9 cellular contexts compared by ENCODE assay signal in the genomic region with DNA sequence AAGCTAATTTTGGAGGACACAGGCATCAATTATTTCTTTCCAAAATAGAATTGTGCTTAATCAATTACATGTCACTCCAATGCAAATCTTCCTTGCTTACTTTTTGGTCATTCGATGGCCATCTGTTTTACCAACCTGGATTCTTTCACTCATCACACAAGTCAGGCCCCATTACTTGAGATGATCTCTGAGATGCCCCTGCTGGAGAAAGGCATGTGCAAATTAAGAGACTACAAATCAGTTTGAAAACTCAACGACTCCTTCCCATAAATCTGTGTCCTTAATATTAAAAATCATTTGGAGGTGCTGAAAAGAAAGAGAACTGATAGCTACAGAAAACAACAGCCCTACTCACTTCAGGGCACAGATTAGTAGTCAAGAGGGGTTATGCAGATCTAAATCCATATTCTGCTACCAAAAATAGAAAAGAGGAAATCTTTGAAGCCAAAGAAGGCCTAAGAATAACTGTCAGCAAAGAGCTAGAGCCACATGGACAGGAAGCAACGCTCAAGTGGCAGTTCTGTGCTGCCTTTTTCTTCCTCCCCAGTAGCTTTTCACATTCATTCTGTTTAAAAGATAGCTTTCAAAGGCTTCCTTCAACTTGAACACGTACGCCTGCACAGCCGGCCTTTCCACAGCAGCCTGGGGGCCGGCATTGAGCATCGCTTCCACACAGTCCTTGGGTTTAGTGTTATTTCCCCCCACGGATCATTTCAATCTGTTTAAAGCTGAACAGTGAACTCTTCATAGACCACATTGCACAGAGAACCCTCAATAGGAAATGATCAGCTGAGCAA.
A peak's percentile ranks its signal among the peaks of the same experiment; 100 is the strongest.
DNase-seq lines count a peak whose midpoint lies in the region; ATAC-seq and TF ChIP-seq lines count a peak whose summit lies in the region.
"Had no signal": no experiment of that assay in that cellular context is flagged by ENCODE, and none has a peak within 500 bp of the region (broad histone marks: within the 10 kb centered on the region; RNA-seq: fewer than 3 reads in every experiment).

No MANE protein-coding gene starts in this region.

- DNase-seq in CD8-positive, alpha-beta memory T cell, result peak in 1 of 5 donors; percentile 23
- DNase-seq in MV-4-11 (lab: John Stamatoyannopoulos, UW) (peak; percentile 97), mucosa of descending colon (peak in 1 of 3 donors; percentile 3), NCI-H2029 (lab: John Stamatoyannopoulos, UW) (no peak), ovary (no peak), middle frontal gyrus (ENCODE audit: extremely low spot score, low spot score) (no peak)
- DNase-seq: NCI-H1417 treated with DMSO at 0.1 percent for 48 hours had no signal

- peaks cover 27 to 46% (median 34%) of the 10 kb centered on the region in 3 donors for H3K4me1 Mint-ChIP-seq in CD8-positive, alpha-beta memory T cell
- peaks cover 36% of the 10 kb centered on the region for H3K4me1 Mint-ChIP-seq in activated T-helper 17 cell treated with anti-CD3 and anti-CD28 coated beads, Interleukin-2, amount 50 U/mL, for 72 hours

- POLR2A ChIA-PET in CD8-positive, alpha-beta memory T cell (lab: Charles Lee), result no interaction called here

- TF ChIP-seq CTCF in mucosa of descending colon (IDR thresholded peaks at IDR 0.05), result no peak
- no peak for TF ChIP-seq CTCF in ovary (IDR thresholded peaks at IDR 0.05)

- no peak overlapping the region for H3K27ac ChIP-seq in CD8-positive, alpha-beta memory T cell (ENCODE audit: low read depth, low read length)
- H3K27ac ChIP-seq in ovary, result no peak overlapping the region

- H3K27ac Mint-ChIP-seq in CD8-positive, alpha-beta memory T cell, result peak overlapping the region; percentile 8 to 87 (median 66)
- H3K27ac Mint-ChIP-seq in activated T-helper 17 cell treated with anti-CD3 and anti-CD28 coated beads, Interleukin-2, amount 50 U/mL, for 72 hours, result peak overlapping the region; percentile 79

- H3K36me3 Mint-ChIP-seq in CD8-positive, alpha-beta memory T cell, result no peaks in the 10 kb centered on the region
- H3K36me3 Mint-ChIP-seq in activated T-helper 17 cell treated with anti-CD3 and anti-CD28 coated beads, Interleukin-2, amount 50 U/mL, for 72 hours (ENCODE audit: low read depth), result no peaks in the 10 kb centered on the region

- CTCF ChIA-PET in CD8-positive, alpha-beta memory T cell (lab: Charles Lee), result interaction anchor here (1.0 to 1.1 kb wide), 2 partner anchors 36 to 465 kb away, joined by 3 read pairs; no protein-coding TSS in a partner anchor

- peaks cover 0 to 3% (median 0%) of the 10 kb centered on the region in 5 donors for H3K9me3 Mint-ChIP-seq in CD8-positive, alpha-beta memory T cell
- peaks cover 3% of the 10 kb centered on the region for H3K9me3 Mint-ChIP-seq in activated T-helper 17 cell treated with anti-CD3 and anti-CD28 coated beads, Interleukin-2, amount 50 U/mL, for 72 hours

- 70 to 73% (median 71%) methylated on average over 9 of the region's 9 CpGs for WGBS in ovary, 3 donors

- TF ChIP-seq EP300 in ovary (IDR thresholded peaks at IDR 0.05), result no peak

- H3K27me3 ChIP-seq in CD8-positive, alpha-beta memory T cell (ENCODE audit: insufficient read depth, low read length, poor library complexity, severe bottlenecking), result no peaks in the 10 kb centered on the region
- no peaks in the 10 kb centered on the region for H3K27me3 ChIP-seq in ovary

- H3K4me1 ChIP-seq in CD8-positive, alpha-beta memory T cell (ENCODE audit: insufficient read depth, low read length), result peaks cover 50% of the 10 kb centered on the region
- H3K4me1 ChIP-seq in mucosa of descending colon (ENCODE audit: low read depth) (no peaks in the 10 kb centered on the region), ovary (ENCODE audit: insufficient read depth) (peaks cover 3% of the 10 kb centered on the region)

- H3K4me3 ChIP-seq in CD8-positive, alpha-beta memory T cell (ENCODE audit: low read length), result peak overlapping the region; percentile 13
- H3K4me3 ChIP-seq in mucosa of descending colon (no peak overlapping the region), ovary (no peak overlapping the region)

- peak; percentile 50 for ATAC-seq in activated T-helper 17 cell treated with anti-CD3 and anti-CD28 coated beads, Interleukin-2, amount 50 U/mL, for 72 hours (replicated peaks)
- ATAC-seq in mucosa of descending colon, result peak; percentile 55
- no peak for ATAC-seq in HG03045 (IDR thresholded peaks at IDR 0.05; ENCODE audit: unreplicated experiment)

- intact Hi-C loops in mucosa of descending colon (cut with DNase I, micrococcal nuclease), result no loop called here
- intact Hi-C loops in ovary (cut with DNase I), result no loop called here

- H3K27me3 Mint-ChIP-seq in CD8-positive, alpha-beta memory T cell, result no peaks in the 10 kb centered on the region
- H3K27me3 Mint-ChIP-seq in activated T-helper 17 cell treated with anti-CD3 and anti-CD28 coated beads, Interleukin-2, amount 50 U/mL, for 72 hours, result no peaks in the 10 kb centered on the region

- peak overlapping the region in 6 of 7 donors; percentile 11 to 49 (median 32) for H3K4me3 Mint-ChIP-seq in CD8-positive, alpha-beta memory T cell
- peak overlapping the region; percentile 62 for H3K4me3 Mint-ChIP-seq in activated T-helper 17 cell treated with anti-CD3 and anti-CD28 coated beads, Interleukin-2, amount 50 U/mL, for 72 hours

- TF ChIP-seq POLR2A in ovary (IDR thresholded peaks at IDR 0.05), result no peak

- no peaks in the 10 kb centered on the region for H3K36me3 ChIP-seq in CD8-positive, alpha-beta memory T cell (ENCODE audit: insufficient read depth, low read length)
- H3K36me3 ChIP-seq in mucosa of descending colon (ENCODE audit: low read depth) (no peaks in the 10 kb centered on the region), ovary (no peaks in the 10 kb centered on the region)

- no peaks in the 10 kb centered on the region for H3K9me3 ChIP-seq in CD8-positive, alpha-beta memory T cell (ENCODE audit: low read length)
- no peaks in the 10 kb centered on the region for H3K9me3 ChIP-seq in mucosa of descending colon
- H3K9me3 ChIP-seq in ovary, result no peaks in the 10 kb centered on the region
